In genomic region chr1:186899577-186899976, GRCh38 we compare ENCODE assay signal across 10 cellular contexts.
DNase-seq lines count a peak whose midpoint lies in the region; ATAC-seq and TF ChIP-seq lines count a peak whose summit lies in the region.
"Had no signal": no experiment of that assay in that cellular context is flagged by ENCODE, and none has a peak within 500 bp of the region (broad histone marks: within the 10 kb centered on the region; RNA-seq: fewer than 3 reads in every experiment).

No MANE protein-coding gene starts in this region.

- 89 to 95% (median 92%) methylated on average over 3 of the region's 3 CpGs for WGBS in ovary, 3 donors
- WGBS in lower leg skin, 2 donors: 81 to 85% methylated on average over 3 of the region's 3 CpGs

- TF ChIP-seq POLR2A in ovary (IDR thresholded peaks at IDR 0.05) (no peak), lower leg skin (IDR thresholded peaks at IDR 0.05) (no peak)

- no peak overlapping the region for H3K4me3 ChIP-seq in ovary
- H3K4me3 ChIP-seq in lower leg skin (ENCODE audit: low read depth, poor library complexity, severe bottlenecking): no peak overlapping the region

- intact Hi-C loops in ovary (cut with DNase I) (no loop called here), lower leg skin (cut with DNase I; ENCODE audit: low total_unique reads) (no loop called here)

- no peak for TF ChIP-seq CTCF in ovary (IDR thresholded peaks at IDR 0.05)
- TF ChIP-seq CTCF in lower leg skin (IDR thresholded peaks at IDR 0.05): no peak

- no peaks in the 10 kb centered on the region for H3K4me1 ChIP-seq in ovary (ENCODE audit: insufficient read depth)

- no peak overlapping the region for H3K27ac ChIP-seq in ovary

- H3K9me3 ChIP-seq in ovary: no peaks in the 10 kb centered on the region

- peak; percentile 5 for DNase-seq in RPMI8226
- no peak for DNase-seq in ovary
- no peak for DNase-seq in lower leg skin (ENCODE audit: low spot score in 2 of 2)
- DNase-seq in SHP77 treated with DMSO at 0.1 percent for 48 hours (lab: John Stamatoyannopoulos, UW): no peak
- DNase-seq: DMS53, Karpas-422, natural killer cell had no signal

- H3K36me3 ChIP-seq in ovary: no peaks in the 10 kb centered on the region

- no peak for TF ChIP-seq EP300 in ovary (IDR thresholded peaks at IDR 0.05)

- H3K27me3 ChIP-seq in ovary: no peaks in the 10 kb centered on the region

- ATAC-seq in GM18867 (IDR thresholded peaks at IDR 0.05; ENCODE audit: unreplicated experiment) (peak; percentile 96), GM19467 (IDR thresholded peaks at IDR 0.05; ENCODE audit: unreplicated experiment) (peak; percentile 64), HG02943 (IDR thresholded peaks at IDR 0.05; ENCODE audit: low read depth, unreplicated experiment) (peak; percentile 72)
- ATAC-seq: natural killer cell had no signal
